8 cellular contexts compared by ENCODE assay signal in the genomic region with DNA sequence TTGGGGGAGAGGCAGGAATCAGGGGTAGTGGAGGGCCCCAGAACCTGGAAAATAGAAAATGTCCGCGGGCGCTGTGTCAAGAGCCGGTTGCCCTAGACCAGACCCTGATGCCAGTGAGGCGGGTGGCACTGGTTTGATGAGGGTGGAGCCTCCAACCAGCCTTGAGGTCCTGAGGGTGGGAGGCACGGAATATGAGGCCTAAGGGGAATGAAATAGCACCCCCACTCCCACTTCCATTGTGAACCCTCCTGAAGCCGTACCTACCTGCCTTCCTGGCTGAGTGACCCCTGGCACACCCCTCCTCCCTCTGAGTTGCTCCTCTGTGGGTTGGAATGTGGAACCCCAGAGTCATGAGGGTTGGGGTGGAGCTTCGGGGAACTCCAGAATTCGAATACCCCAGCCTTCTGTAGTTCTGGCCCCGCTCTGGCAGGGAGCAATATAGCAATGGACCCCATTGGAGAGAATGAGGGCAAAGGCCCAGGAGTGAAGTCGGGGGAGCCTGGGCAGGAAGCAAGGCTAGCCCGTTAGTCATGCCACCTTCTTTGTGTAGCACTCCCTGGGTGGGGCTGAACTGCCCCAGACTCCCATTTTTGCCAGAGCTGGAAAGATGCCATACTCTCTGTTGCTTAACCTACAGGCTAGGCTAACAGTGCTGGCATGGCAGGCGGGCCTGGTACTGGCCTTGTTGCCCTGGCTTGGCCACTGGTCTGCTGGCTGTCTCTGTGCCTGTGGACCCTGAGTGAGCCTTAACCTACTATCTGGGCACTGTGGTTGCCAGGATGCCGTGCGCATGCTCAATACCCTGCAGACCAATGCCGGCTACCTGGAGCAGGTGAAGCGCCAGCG. TPM values are rescaled to one million over a fixed set of nuclear protein-coding genes. Genes with fewer than 3 reads are reported as not detected.
A peak's percentile ranks its signal among the peaks of the same experiment; 100 is the strongest.
DNase-seq lines count a peak whose midpoint lies in the region; ATAC-seq and TF ChIP-seq lines count a peak whose summit lies in the region.

No MANE protein-coding gene starts in this region.

- peak overlapping the region; percentile 45 for H3K18ac ChIP-seq in IMR-90 (ENCODE audit: low read depth, low read length)

- peak overlapping the region; percentile 64 for H4K5ac ChIP-seq in IMR-90 (ENCODE audit: low read depth, low read length)

- peak overlapping the region; percentile 84 for H4K91ac ChIP-seq in IMR-90 (ENCODE audit: insufficient read depth, low read depth, low read length)

- peak overlapping the region; percentile 84 to 98 for H4K8ac ChIP-seq in IMR-90 (ENCODE audit: low read depth in 2 of 2, low read length in 2 of 2)

- in situ Hi-C loops in IMR-90 (cut with MboI; ENCODE audit: low sequenced_read_pairs) = no loop called here

- H3K4me1 ChIP-seq in DOHH2 (ENCODE audit: control insufficient read depth, low read length) (peaks cover 24% of the 10 kb centered on the region), IMR-90 (ENCODE audit: control insufficient read depth, insufficient read depth, low read length) (peaks cover 15% of the 10 kb centered on the region)

- CTCF ChIA-PET in IMR-90 (lab: Yijun Ruan, JAX) = no interaction called here

- no peaks in the 10 kb centered on the region for H3K27me3 Mint-ChIP-seq in activated naive CD4-positive, alpha-beta T cell treated with anti-CD3 and anti-CD28 coated beads, Interleukin-2, amount 50 U/mL, for 24 hours

- H2AFZ ChIP-seq in IMR-90 (replicated peaks; ENCODE audit: low read length, poor library complexity) = peak overlapping the region; percentile 100

- H3K9me3 Mint-ChIP-seq in activated naive CD4-positive, alpha-beta T cell treated with anti-CD3 and anti-CD28 coated beads, Interleukin-2, amount 50 U/mL, for 24 hours = no peaks in the 10 kb centered on the region

- peak overlapping the region; percentile 94 for H3K4me3 Mint-ChIP-seq in activated naive CD4-positive, alpha-beta T cell treated with anti-CD3 and anti-CD28 coated beads, Interleukin-2, amount 50 U/mL, for 24 hours

- no peaks in the 10 kb centered on the region for H3K9me2 ChIP-seq in DOHH2 (replicated peaks; ENCODE audit: control insufficient read depth, low read length)

- H3K36me3 Mint-ChIP-seq in activated naive CD4-positive, alpha-beta T cell treated with anti-CD3 and anti-CD28 coated beads, Interleukin-2, amount 50 U/mL, for 24 hours = peaks cover 6% of the 10 kb centered on the region

- H2BK15ac ChIP-seq in IMR-90 (ENCODE audit: low read depth, low read length) = peak overlapping the region; percentile 49; the same call in 1 of the 3 replicates

- DNase-seq in IMR-90 (no peak), left ventricle myocardium superior (no peak), skeletal muscle cell (ENCODE audit: low read depth) (no peak), NCI-H2227 treated with DMSO at 0.1 percent for 48 hours (lab: John Stamatoyannopoulos, UW) (no peak)

- H3K23ac ChIP-seq in IMR-90 (ENCODE audit: low read depth, low read length) = peak overlapping the region; percentile 93

- BruUV-seq in IMR-90 (replicated peaks; lab: Mats Ljungman, UMichigan) = no TSS peak

- H3K56ac ChIP-seq in IMR-90 (ENCODE audit: extremely low read depth, insufficient read depth, low read length) = peak overlapping the region; percentile 94

- peak overlapping the region; percentile 99 for H2AK9ac ChIP-seq in IMR-90 (replicated peaks; ENCODE audit: low read depth, low read length, poor library complexity)

- H2BK20ac ChIP-seq in IMR-90 (ENCODE audit: low read depth, low read length) = no peak overlapping the region

- dilution Hi-C loops in IMR-90 (cut with HindIII; ENCODE audit: low sequenced_read_pairs, unreplicated experiment) = no loop called here

- peaks cover 4% of the 10 kb centered on the region; the same call in 1 of the 2 replicates for H3F3A ChIP-seq in DOHH2 (ENCODE audit: control insufficient read depth, insufficient read depth)

- POLR2A ChIA-PET in IMR-90 (lab: Charles Lee; ENCODE audit: unreplicated experiment) = interaction anchor here (1.5 kb wide), 1 partner anchor 11 kb away, joined by 15 read pairs; no protein-coding TSS in a partner anchor

- peaks cover 20% of the 10 kb centered on the region for H3K4me1 Mint-ChIP-seq in activated naive CD4-positive, alpha-beta T cell treated with anti-CD3 and anti-CD28 coated beads, Interleukin-2, amount 50 U/mL, for 24 hours

- ATAC-seq in IMR-90 (ENCODE audit: low read depth) (peak; percentile 19), left ventricle myocardium superior (peak; percentile 4), GM18519 (IDR thresholded peaks at IDR 0.05; ENCODE audit: low FRiP score, unreplicated experiment) (no peak), GM21723 (IDR thresholded peaks at IDR 0.05; ENCODE audit: unreplicated experiment) (no peak)

- TF ChIP-seq RAD21 in IMR-90 (IDR thresholded peaks at IDR 0.05; ENCODE audit: low read length) = no peak

- peak overlapping the region; percentile 98 for H3K14ac ChIP-seq in IMR-90 (replicated peaks; ENCODE audit: low read depth, low read length)

- H3K9ac ChIP-seq in IMR-90 (ENCODE audit: low read depth, low read length) = peak overlapping the region; percentile 94

- H3K27me3 ChIP-seq in DOHH2 (ENCODE audit: control insufficient read depth, low read length) = no peaks in the 10 kb centered on the region
- H3K27me3 ChIP-seq in IMR-90 (ENCODE audit: control insufficient read depth, insufficient read depth, low read length) = no peaks in the 10 kb centered on the region

- TF ChIP-seq POLR2A in IMR-90 (IDR thresholded peaks at IDR 0.05; ENCODE audit: low read depth, low read length) = no peak

- 67% methylated on average over 5 of the region's 18 CpGs; no CpG with 5 or more reads in 1 of the 2 experiments for WGBS in IMR-90 (ENCODE audit: extremely low coverage in 2 of 2, insufficient read length in 1 of 2), 2 experiments

- H2BK120ac ChIP-seq in IMR-90 (ENCODE audit: low read depth, low read length) = peak overlapping the region; percentile 62

- peaks cover 27 to 49% of the 10 kb centered on the region in 2 experiments for H3K79me1 ChIP-seq in IMR-90 (ENCODE audit: low read depth in 1 of 2, low read length in 2 of 2)

- peaks cover 36% of the 10 kb centered on the region for H3K79me2 ChIP-seq in DOHH2 (ENCODE audit: control insufficient read depth, low read length)

- H3K4me3 ChIP-seq in DOHH2 (ENCODE audit: low read length) = peak overlapping the region; percentile 91
- peak overlapping the region; percentile 71 for H3K4me3 ChIP-seq in IMR-90 (ENCODE audit: insufficient read depth, low read depth, low read length)
- H3K4me3 ChIP-seq in skeletal muscle cell (ENCODE audit: low read depth, low read length) = peak overlapping the region; percentile 89

- H3K27ac ChIP-seq in DOHH2 (ENCODE audit: low read depth, low read length) (peak overlapping the region; percentile 65), IMR-90 (ENCODE audit: insufficient read depth, low read length) (peak overlapping the region; percentile 79)

- H3K4me2 ChIP-seq in DOHH2 (ENCODE audit: low read length) = peak overlapping the region; percentile 83
- H3K4me2 ChIP-seq in IMR-90 (ENCODE audit: low read depth, low read length) = peak overlapping the region; percentile 93

- intact Hi-C loops in IMR-90 (cut with micrococcal nuclease) = loop anchor here (5.0 kb wide), 2 partner anchors 49 to 114 kb away; a partner anchor contains a TSS
- intact Hi-C loops in left ventricle myocardium superior (cut with micrococcal nuclease) = no loop called here

- peaks cover 37% of the 10 kb centered on the region for H3K36me3 ChIP-seq in DOHH2 (ENCODE audit: control insufficient read depth, low read length)
- peaks cover 26% of the 10 kb centered on the region for H3K36me3 ChIP-seq in IMR-90 (ENCODE audit: control insufficient read depth, insufficient read depth, low read length)

- peak overlapping the region; percentile 98 for H3K4ac ChIP-seq in IMR-90 (ENCODE audit: low read depth, low read length)

- H2AK5ac ChIP-seq in IMR-90 (ENCODE audit: low read depth, low read length) = peak overlapping the region; percentile 96

- TF ChIP-seq CTCF in DOHH2 (IDR thresholded peaks at IDR 0.05; ENCODE audit: low read depth, low read length, poor library complexity, severe bottlenecking) (no peak), IMR-90 (conservative IDR thresholded peaks at IDR 0.05; ENCODE audit: low read depth, low read length) (no peak)

- H3K9me3 ChIP-seq in DOHH2 (ENCODE audit: control insufficient read depth, insufficient read depth, low read length) (no peaks in the 10 kb centered on the region), IMR-90 (ENCODE audit: control insufficient read depth, insufficient read depth, low read length) (no peaks in the 10 kb centered on the region)

- H2BK5ac ChIP-seq in IMR-90 (ENCODE audit: low read depth, low read length, poor library complexity, severe bottlenecking) = peak overlapping the region; percentile 65

- H4K20me1 ChIP-seq in DOHH2 (ENCODE audit: control insufficient read depth, insufficient read depth, low read depth, low read length) (peaks cover 6% of the 10 kb centered on the region; the same call in 1 of the 2 replicates), IMR-90 (ENCODE audit: insufficient read depth, low read length) (no peaks in the 10 kb centered on the region; the same call in 1 of the 2 replicates)

- H3K9me1 ChIP-seq in IMR-90 (ENCODE audit: insufficient read depth, low read length) = peaks cover 15% of the 10 kb centered on the region; the same call in 1 of the 2 replicates

- H3K27ac Mint-ChIP-seq in activated naive CD4-positive, alpha-beta T cell treated with anti-CD3 and anti-CD28 coated beads, Interleukin-2, amount 50 U/mL, for 24 hours = peak overlapping the region; percentile 95

TF ChIP-seq in IMR-90, 13 proteins besides CTCF, POLR2A, EP300 and RAD21 (continues in another document):
- no peak for TF ChIP-seq MAZ (IDR thresholded peaks at IDR 0.05; ENCODE audit: borderline replicate concordance, low read depth, low read length)

RNA-seq across cellular contexts. Expression of a gene that starts 1.0 kb away (rescaled TPM):
- total RNA-seq in IMR-90 (2012; rRNA removed) = 43.9 and 45.5 TPM in 2 replicates
- polyA plus RNA-seq in IMR-90 (2012; rRNA removed) = 71.5 and 75.7 TPM in 2 replicates
- polyA plus RNA-seq in IMR-90 (2012; cell fraction: cytosol; rRNA removed) = 39.9 and 56.3 TPM in 2 replicates
- polyA plus RNA-seq in IMR-90 (2012; cell fraction: nucleus; rRNA removed; ENCODE audit: low replicate concordance) = 94.7 and 201 TPM in 2 replicates
- 31.9 TPM for total RNA-seq in left ventricle myocardium superior

RNA-seq across cellular contexts. Expression of a gene that starts 17.9 kb away (rescaled TPM):
- total RNA-seq in IMR-90 (2012; rRNA removed) = 28.9 and 30.3 TPM in 2 replicates
- 49.9 and 52.1 TPM in 2 replicates for polyA plus RNA-seq in IMR-90 (2012; rRNA removed)
- polyA plus RNA-seq in IMR-90 (2012; cell fraction: cytosol; rRNA removed) = 34.4 and 54.3 TPM in 2 replicates
- 140 and 177 TPM in 2 replicates for polyA plus RNA-seq in IMR-90 (2012; cell fraction: nucleus; rRNA removed; ENCODE audit: low replicate concordance)
- total RNA-seq in left ventricle myocardium superior = 48.4 TPM

RNA-seq across cellular contexts. Expression of a gene that starts 25.3 kb away (rescaled TPM):
- total RNA-seq in IMR-90 (2012; rRNA removed) (under 0.01 and 0.28 TPM in 2 replicates), left ventricle myocardium superior (18.3 TPM)
- polyA plus RNA-seq in IMR-90 (2012; rRNA removed) = 0.22 and 0.24 TPM in 2 replicates
- 0.06 and 0.38 TPM in 2 replicates for polyA plus RNA-seq in IMR-90 (2012; cell fraction: cytosol; rRNA removed)
- polyA plus RNA-seq in IMR-90 (2012; cell fraction: nucleus; rRNA removed; ENCODE audit: low replicate concordance) = 0.05 and 0.29 TPM in 2 replicates

RNA-seq across cellular contexts. Expression of a gene that starts 50.7 kb away (rescaled TPM):
- total RNA-seq in IMR-90 (2012; rRNA removed) (3.6 and 4.2 TPM in 2 replicates), left ventricle myocardium superior (134 TPM)
- polyA plus RNA-seq in IMR-90 (2012; rRNA removed) = 73.9 and 83.3 TPM in 2 replicates
- 39.1 and 101 TPM in 2 replicates for polyA plus RNA-seq in IMR-90 (2012; cell fraction: cytosol; rRNA removed)
- polyA plus RNA-seq in IMR-90 (2012; cell fraction: nucleus; rRNA removed; ENCODE audit: low replicate concordance) = 36.4 and 102 TPM in 2 replicates

Comparison
In these comparisons a context has a peak if more than half of its experiments do, and no peak if none do; other contexts are left out.
1. ATAC-seq: peak in IMR-90 (single experiment) and left ventricle myocardium superior (single experiment); none in GM18519 (single experiment) and GM21723 (single experiment).
2. RNA of a gene that starts 25.3 kb away (total RNA-seq): 18.3 TPM in left ventricle myocardium superior (single experiment); under 0.01 to 0.28 TPM in IMR-90; every median in the first group is over 10 times any median in the second.
3. Peak in every context shown above with its lines, with median percentiles within 50 percentile points of each other: H3K4me3 ChIP-seq.